10 cellular contexts compared by ENCODE assay signal in genomic region chr2:189548686-189549439, GRCh38. TPM values are rescaled to one million over a fixed set of nuclear protein-coding genes. Genes with fewer than 3 reads are reported as not detected.
DNase-seq lines count a peak whose midpoint lies in the region; ATAC-seq, FAIRE-seq and TF ChIP-seq lines count a peak whose summit lies in the region.
"Had no signal": no experiment of that assay in that cellular context is flagged by ENCODE, and none has a peak within 500 bp of the region (broad histone marks: within the 10 kb centered on the region; RNA-seq: fewer than 3 reads in every experiment).

No MANE protein-coding gene starts in this region.

- H3K27me3 Mint-ChIP-seq in nephron (ENCODE audit: low read depth) = no peaks in the 10 kb centered on the region

- no peaks in the 10 kb centered on the region for H3K36me3 Mint-ChIP-seq in nephron (ENCODE audit: low read depth)

- peaks cover 26% of the 10 kb centered on the region for H3K4me1 ChIP-seq in PC-3 (ENCODE audit: insufficient read depth, low read length)

- H3K9me3 Mint-ChIP-seq in nephron = no peaks in the 10 kb centered on the region
- H3K9me3 Mint-ChIP-seq: central memory CD8-positive, alpha-beta T cell had no signal

- no peaks in the 10 kb centered on the region for H3K27me3 ChIP-seq in PC-3 (ENCODE audit: low read length)

- DNase-seq in PC-3 (peak; percentile 70), fibroblast of mammary gland (ENCODE audit: low read depth) (peak; percentile 47), urothelium cell line (ENCODE audit: low spot score) (no peak), D721Med (ENCODE audit: insufficient read length, low spot score) (no peak), NCI-H1436 treated with DMSO at 0.1 percent for 48 hours (lab: John Stamatoyannopoulos, UW) (no peak), NCI-H1092 treated with DMSO at 0.1 percent for 48 hours (lab: John Stamatoyannopoulos, UW) (no peak)
- DNase-seq: NCI-H1092, NCI-H526 had no signal

- H3K4me2 ChIP-seq in PC-3 (ENCODE audit: low read length) = peak overlapping the region; percentile 25; the same call in 1 of the 2 replicates

- no peaks in the 10 kb centered on the region for H3K9me2 ChIP-seq in PC-3 (replicated peaks; ENCODE audit: low read length)

- no TSS peak for BruUV-seq in PC-3 (replicated peaks; lab: Mats Ljungman, UMichigan)

- H3F3A ChIP-seq in PC-3 (ENCODE audit: low read length, unreplicated experiment) = no peaks in the 10 kb centered on the region

- POLR2A ChIA-PET in PC-3 (lab: Charles Lee; ENCODE audit: unreplicated experiment) = interaction anchor here (0.6 kb wide), 1 partner anchor 32 kb away, joined by 4 read pairs; the partner anchor contains the start of gene SLC40A1

- no peaks in the 10 kb centered on the region for H3K79me2 ChIP-seq in PC-3 (ENCODE audit: low read length)

- peak overlapping the region; percentile 10 for H3K27ac ChIP-seq in PC-3 (ENCODE audit: low read length)

- TF ChIP-seq CTCF in PC-3 (conservative IDR thresholded peaks at IDR 0.05; ENCODE audit: low read depth, low read length) (no peak), fibroblast of mammary gland (conservative IDR thresholded peaks at IDR 0.05; ENCODE audit: control insufficient read depth, insufficient read depth, low read depth, low read length) (no peak), nephron (IDR thresholded peaks at IDR 0.05; ENCODE audit: unreplicated experiment in 3 of 3) (no peak), D721Med (IDR thresholded peaks at IDR 0.05; ENCODE audit: insufficient read depth, missing control alignments) (no peak)

- H3K4me1 Mint-ChIP-seq in nephron = peaks cover 73% of the 10 kb centered on the region
- H3K4me1 Mint-ChIP-seq: central memory CD8-positive, alpha-beta T cell had no signal

- intact Hi-C loops in PC-3 (cut with micrococcal nuclease) = no loop called here

- no peaks in the 10 kb centered on the region for H4K20me1 ChIP-seq in PC-3 (ENCODE audit: low read length)

- peak; percentile 5 for FAIRE-seq in urothelium cell line (lab: Jason Lieb, UNC)
- FAIRE-seq in D721Med (lab: Jason Lieb, UNC) = no peak

- peak overlapping the region; percentile 2; the same call in 1 of the 2 replicates for H2AFZ ChIP-seq in PC-3 (ENCODE audit: low read length)

- peak; percentile 52 for ATAC-seq in PC-3

- no peaks in the 10 kb centered on the region for H3K36me3 ChIP-seq in PC-3 (ENCODE audit: low read depth, low read length)

- H3K27ac Mint-ChIP-seq in nephron = peak overlapping the region; percentile 79 to 95 (median 89)

- H3K4me3 Mint-ChIP-seq in nephron = peak overlapping the region in 1 of 3 experiments; percentile 12
- H3K4me3 Mint-ChIP-seq: central memory CD8-positive, alpha-beta T cell had no signal

- H3K9ac ChIP-seq in PC-3 (ENCODE audit: low read length) = no peak overlapping the region

- H3K4me3 ChIP-seq in PC-3 (ENCODE audit: low read length) (no peak overlapping the region), fibroblast of mammary gland (ENCODE audit: control insufficient read depth, low read depth, low read length) (no peak overlapping the region)

- CTCF ChIA-PET in PC-3 (lab: Charles Lee) = no interaction called here

- no peaks in the 10 kb centered on the region for H3K9me3 ChIP-seq in PC-3 (ENCODE audit: low read length)

RNA-seq across cellular contexts. Expression of gene SLC40A1, which starts 31.7 kb away (rescaled TPM):
- total RNA-seq in PC-3 (2014; rRNA removed) = 1.7 and 13.4 TPM in 2 replicates

Comparison
In these comparisons a context has a peak if more than half of its experiments do, and no peak if none do; other contexts are left out.
1. DNase-seq: peak in PC-3 (single experiment) and fibroblast of mammary gland (single experiment); none in urothelium cell line (single experiment), D721Med (single experiment), NCI-H1436 treated with DMSO at 0.1 percent for 48 hours (single experiment) and NCI-H1092 treated with DMSO at 0.1 percent for 48 hours (single experiment).